ENCODE assay signal across 9 cellular contexts in the genomic region with DNA sequence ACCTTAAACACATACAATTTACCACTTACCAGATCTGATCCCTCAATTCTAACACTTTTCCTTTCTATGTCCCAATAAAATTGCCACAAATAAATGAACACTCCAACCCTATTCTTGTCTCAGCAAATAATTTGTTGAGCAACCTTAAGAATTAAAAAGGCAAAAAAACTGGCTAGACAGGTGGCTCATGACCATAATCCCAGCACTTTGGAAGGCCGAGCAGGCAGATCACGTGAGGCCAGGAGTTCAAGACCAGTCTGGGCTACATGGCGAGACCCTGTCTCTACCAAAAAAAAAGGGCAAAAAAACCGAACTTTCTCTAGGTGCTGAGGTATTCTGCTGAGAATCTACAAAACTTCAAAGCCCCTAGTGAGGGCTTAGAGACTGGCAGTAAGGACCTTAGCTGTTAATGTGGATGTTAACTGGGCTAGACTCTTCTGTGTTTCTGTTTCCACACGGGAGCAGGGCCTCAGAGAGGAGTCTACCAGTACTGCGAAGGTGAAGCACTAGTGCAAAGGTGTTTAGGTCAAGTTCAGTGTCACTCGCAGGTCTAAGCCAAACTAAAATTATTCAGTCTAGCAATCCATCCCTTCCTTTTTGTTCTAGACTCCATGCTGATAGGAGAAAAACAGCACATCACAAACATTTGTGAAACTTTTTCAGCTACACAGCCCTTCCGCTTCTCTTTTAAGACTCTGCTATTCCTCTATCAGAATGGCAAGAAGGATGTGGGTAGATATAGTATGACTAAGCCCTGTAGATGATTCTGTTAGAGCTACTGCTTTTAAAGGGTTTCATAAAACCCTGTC. TPM values are rescaled to one million over a fixed set of nuclear protein-coding genes. Genes with fewer than 3 reads are reported as not detected.
DNase-seq lines count a peak whose midpoint lies in the region; ATAC-seq, FAIRE-seq and TF ChIP-seq lines count a peak whose summit lies in the region.
"Had no signal": no experiment of that assay in that cellular context is flagged by ENCODE, and none has a peak within 500 bp of the region (broad histone marks: within the 10 kb centered on the region; RNA-seq: fewer than 3 reads in every experiment).

No MANE protein-coding gene starts in this region.

- intact Hi-C loops in HepG2 (cut with micrococcal nuclease; ENCODE audit: unreplicated experiment), result no loop called here
- intact Hi-C loops in right lobe of liver (cut with DNase I), result no loop called here
- intact Hi-C loops in uterus (cut with DNase I; ENCODE audit: low total_unique reads), result no loop called here

- no peak for TF ChIP-seq CTCF in HepG2 (CRISPR knock-in tag; IDR thresholded peaks at IDR 0.05)
- TF ChIP-seq CTCF in right lobe of liver (IDR thresholded peaks at IDR 0.05), result no peak
- no peak for TF ChIP-seq CTCF in uterus (IDR thresholded peaks at IDR 0.05)

- peak overlapping the region; percentile 98 for H3K4me3 Mint-ChIP-seq in central memory CD8-positive, alpha-beta T cell

- ATAC-seq in HepG2 (no peak), right lobe of liver (no peak), HG03521 (IDR thresholded peaks at IDR 0.05; ENCODE audit: unreplicated experiment) (peak; percentile 68)
- ATAC-seq in central memory CD8-positive, alpha-beta T cell (replicated peaks; ENCODE audit: extremely low read depth, poor library complexity, severe bottlenecking), result peak; percentile 84
- ATAC-seq in stimulated activated naive CD8-positive, alpha-beta T cell treated with anti-CD3 and anti-CD28 coated beads, Interleukin-15, Interleukin-2, amounts not matched to agents 100 U/mL and 50 U/mL, for 24 hours, result peak; percentile 83

- TF ChIP-seq RAD21 in HepG2 (CRISPR knock-in tag; IDR thresholded peaks at IDR 0.05), result no peak

- peak overlapping the region; percentile 72 for H3K27ac Mint-ChIP-seq in central memory CD8-positive, alpha-beta T cell (ENCODE audit: low read depth)

- peak overlapping the region; percentile 97 for H3K9ac ChIP-seq in HepG2 (ENCODE audit: insufficient read depth, low read depth, low read length)

- H4K20me1 ChIP-seq in HepG2 (ENCODE audit: insufficient read depth, low read length), result peaks cover 37% of the 10 kb centered on the region

- no peak for TF ChIP-seq EP300 in HepG2 (IDR thresholded peaks at IDR 0.05; ENCODE audit: low read depth in 2 of 2, low read length in 2 of 2)
- no peak for TF ChIP-seq EP300 in HepG2 (CRISPR knock-in tag; IDR thresholded peaks at IDR 0.05; ENCODE audit: borderline replicate concordance)

- WGBS in HepG2 (ENCODE audit: low lambda C conversion rate), result 76% methylated on average over 8 of the region's 8 CpGs
- WGBS in right lobe of liver (ENCODE audit: insufficient coverage, low coverage, low lambda C conversion rate, missing lambda C conversion rate), result 52% methylated on average over 7 of the region's 8 CpGs

- H3K27ac ChIP-seq in HepG2 (ENCODE audit: extremely low read length, insufficient read depth, low read length) (no peak overlapping the region), right lobe of liver (no peak overlapping the region), uterus (no peak overlapping the region)

- H2AFZ ChIP-seq in HepG2 (ENCODE audit: low read length), result no peak overlapping the region

- CTCF ChIA-PET in HepG2 (lab: Yijun Ruan, JAX; ENCODE audit: low intra/inter-chr PET ratio, low total read pairs), result no interaction called here

- peak overlapping the region; percentile 98 for H3K4me2 ChIP-seq in HepG2 (ENCODE audit: low read depth, low read length)

- peaks cover 36% of the 10 kb centered on the region for H3K36me3 Mint-ChIP-seq in central memory CD8-positive, alpha-beta T cell (ENCODE audit: insufficient read depth)

- H3K9me3 ChIP-seq in HepG2 (ENCODE audit: low read length) (no peaks in the 10 kb centered on the region), right lobe of liver (no peaks in the 10 kb centered on the region), uterus (no peaks in the 10 kb centered on the region)

- H3K36me3 ChIP-seq in HepG2 (replicated peaks in 1 of 2; ENCODE audit: control insufficient read depth in 1 of 2, insufficient read depth in 2 of 2, low read length in 2 of 2), result peaks cover 10 to 26% of the 10 kb centered on the region in 2 experiments
- peaks cover 0 to 9% (median 0%) of the 10 kb centered on the region in 4 donors for H3K36me3 ChIP-seq in right lobe of liver
- no peaks in the 10 kb centered on the region for H3K36me3 ChIP-seq in uterus
- no peaks in the 10 kb centered on the region; the same call in 1 of the 2 replicates for H3K36me3 ChIP-seq in H7 (replicated peaks; ENCODE audit: control insufficient read depth, insufficient read depth, low read length)

- H3K79me2 ChIP-seq in HepG2 (ENCODE audit: insufficient read depth, low read length), result peaks cover 77% of the 10 kb centered on the region

- peaks cover 42% of the 10 kb centered on the region for H3K4me1 ChIP-seq in HepG2 (ENCODE audit: insufficient read depth, low read length)
- H3K4me1 ChIP-seq in right lobe of liver, result peaks cover 0 to 28% (median 11%) of the 10 kb centered on the region in 4 donors
- peaks cover 0 to 15% of the 10 kb centered on the region in 2 donors for H3K4me1 ChIP-seq in uterus

- H3K4me1 Mint-ChIP-seq in central memory CD8-positive, alpha-beta T cell, result peaks cover 63% of the 10 kb centered on the region

- POLR2A ChIA-PET in HepG2 (lab: Yijun Ruan, JAX), result interaction anchor here (1.5 to 6.6 kb wide), 3 partner anchors 13 to 111 kb away, joined by 5 to 81 read pairs (median 22); a partner anchor contains a TSS

- BruUV-seq in HepG2 (replicated peaks; lab: Mats Ljungman, UMichigan), result no TSS peak

- DNase-seq in HepG2 (ENCODE audit: low spot score), result no peak
- DNase-seq in right lobe of liver, result no peak
- no peak for DNase-seq in central memory CD8-positive, alpha-beta T cell (ENCODE audit: low spot score in 2 of 2)
- DNase-seq in stimulated activated naive CD8-positive, alpha-beta T cell treated with anti-CD3 and anti-CD28 coated beads, Interleukin-15, Interleukin-2, amounts not matched to agents 100 U/mL and 50 U/mL, for 24 hours, result no peak
- DNase-seq in uterus, result no peak
- no peak for DNase-seq in retina
- no peak for DNase-seq in H7

- H3K9me3 Mint-ChIP-seq in central memory CD8-positive, alpha-beta T cell, result no peaks in the 10 kb centered on the region

- H3K4me3 ChIP-seq in HepG2 (replicated peaks in 1 of 3; ENCODE audit: insufficient read depth in 1 of 3, low read depth in 2 of 3, low read length in 3 of 3) (peak overlapping the region; percentile 90 to 95 (median 91); a peak in 3 of 6 replicates), right lobe of liver (no peak overlapping the region), uterus (no peak overlapping the region), H7 (ENCODE audit: insufficient read depth, low read depth, low read length) (no peak overlapping the region)

- no peak for FAIRE-seq in HepG2 (lab: Jason Lieb, UNC)
- FAIRE-seq: G401.6 had no signal

- no peaks in the 10 kb centered on the region; a peak in 1 of 5 replicates for H3K27me3 ChIP-seq in HepG2 (ENCODE audit: control insufficient read depth in 1 of 2, insufficient read depth in 2 of 2, low read length in 2 of 2)
- no peaks in the 10 kb centered on the region for H3K27me3 ChIP-seq in right lobe of liver
- no peaks in the 10 kb centered on the region for H3K27me3 ChIP-seq in uterus
- H3K27me3 ChIP-seq in H7 (ENCODE audit: control insufficient read depth, insufficient read depth, low read length), result no peaks in the 10 kb centered on the region

- H3K27me3 Mint-ChIP-seq in central memory CD8-positive, alpha-beta T cell, result no peaks in the 10 kb centered on the region

- TF ChIP-seq POLR2A in HepG2 (IDR thresholded peaks at IDR 0.05; ENCODE audit: insufficient read depth in 1 of 2, low read depth in 2 of 2, low read length in 2 of 2) (no peak), right lobe of liver (IDR thresholded peaks at IDR 0.05) (no peak), uterus (IDR thresholded peaks at IDR 0.05) (no peak)

- in situ Hi-C loops in HepG2 (cut with HindIII; ENCODE audit: extremely low pct_ligation_motif_present, low pct_unique_long_range_greater_than_20kb), result no loop called here

RNA-seq across cellular contexts. Expression of a gene that starts 2.6 kb away (rescaled TPM):
- 46.8 and 63.4 TPM in 2 replicates for total RNA-seq in HepG2 (2016; rRNA removed; fragmentation: Illumina TruSeq; extraction: Trizol)
- 4.3 and 4.6 TPM in 2 replicates for total RNA-seq in HepG2 (2016; cell fraction: cytosol; rRNA removed; fragmentation: Illumina TruSeq; extraction: Trizol; ENCODE audit: low read depth)
- total RNA-seq in HepG2 (2016; cell fraction: insoluble cytoplasmic fraction; rRNA removed; fragmentation: Illumina TruSeq; extraction: Trizol), result 45.4 and 62.9 TPM in 2 replicates
- 15.5 and 16.7 TPM in 2 replicates for total RNA-seq in HepG2 (2016; cell fraction: membrane; rRNA removed; fragmentation: Illumina TruSeq; extraction: Trizol)
- 27.9 and 28.4 TPM in 2 replicates for total RNA-seq in HepG2 (2016; cell fraction: nucleus; rRNA removed; fragmentation: Illumina TruSeq; extraction: Trizol)
- polyA plus RNA-seq in HepG2 (2011; rRNA removed), result 34.4 and 36.6 TPM in 2 replicates
- 23.0 and 32.0 TPM in 2 replicates for polyA plus RNA-seq in HepG2 (2011; cell fraction: cytosol; rRNA removed)
- 12.1 and 17.5 TPM in 2 replicates for polyA plus RNA-seq in HepG2 (2011; cell fraction: nucleus; rRNA removed)
- polyA plus RNA-seq in HepG2 (2012), result 23.7 and 26.2 TPM in 2 replicates
- polyA plus RNA-seq in HepG2 (2016; cell fraction: cytosol; fragmentation: Illumina TruSeq; extraction: Trizol; ENCODE audit: low read depth), result 2.5 TPM in 2 replicates
- 55.4 and 56.5 TPM in 2 replicates for polyA plus RNA-seq in HepG2 (2016; cell fraction: insoluble cytoplasmic fraction; fragmentation: Illumina TruSeq; extraction: Trizol; ENCODE audit: low read depth)
- polyA plus RNA-seq in HepG2 (2016; cell fraction: membrane; fragmentation: Illumina TruSeq; extraction: Trizol; ENCODE audit: low read depth), result 6.5 and 7.2 TPM in 2 replicates
- 33.3 and 36.2 TPM in 2 replicates for polyA plus RNA-seq in HepG2 (2016; cell fraction: nucleus; fragmentation: Illumina TruSeq; extraction: Trizol; ENCODE audit: insufficient read depth, low read depth)
- polyA minus RNA-seq in HepG2 (2011; rRNA and poly(A)+ RNA removed; ENCODE audit: low replicate concordance), result 24.9 and 38.7 TPM in 2 replicates
- polyA minus RNA-seq in HepG2 (2011; cell fraction: cytosol; rRNA and poly(A)+ RNA removed), result 27.8 and 30.8 TPM in 2 replicates
- polyA minus RNA-seq in HepG2 (2011; cell fraction: nucleus; rRNA and poly(A)+ RNA removed), result 26.4 and 34.6 TPM in 2 replicates
- total RNA-seq in right lobe of liver, result 10 to 100 TPM; 10.3 to 18.2 (median 11.3) TPM
- 10 to 100 TPM; 12.3 to 17.2 (median 12.7) TPM for total RNA-seq in uterus
- 20.4 and 22.0 TPM in 2 replicates for total RNA-seq in H7 (2014; rRNA removed; shearing (Covaris generic))

RNA-seq across cellular contexts. Expression of a gene that starts 2.6 kb away (rescaled TPM):
- total RNA-seq in HepG2 (2016; rRNA removed; fragmentation: Illumina TruSeq; extraction: Trizol) (5.4 and 5.6 TPM in 2 replicates), right lobe of liver (1 to 10 TPM; 1.8 to 3.2 (median 2.0) TPM), uterus (10 to 100 TPM in 2 of 4 donors, 1 to 10 TPM in 2; 2.6 to 14.1 (median 8.5) TPM)
- total RNA-seq in HepG2 (2016; cell fraction: cytosol; rRNA removed; fragmentation: Illumina TruSeq; extraction: Trizol; ENCODE audit: low read depth), result 1.1 and 1.2 TPM in 2 replicates
- 4.7 and 5.2 TPM in 2 replicates for total RNA-seq in HepG2 (2016; cell fraction: insoluble cytoplasmic fraction; rRNA removed; fragmentation: Illumina TruSeq; extraction: Trizol)
- 3.0 TPM in 2 replicates for total RNA-seq in HepG2 (2016; cell fraction: membrane; rRNA removed; fragmentation: Illumina TruSeq; extraction: Trizol)
- total RNA-seq in HepG2 (2016; cell fraction: nucleus; rRNA removed; fragmentation: Illumina TruSeq; extraction: Trizol), result 3.8 and 4.4 TPM in 2 replicates
- 4.6 and 5.3 TPM in 2 replicates for polyA plus RNA-seq in HepG2 (2011; rRNA removed)
- 4.0 and 4.4 TPM in 2 replicates for polyA plus RNA-seq in HepG2 (2011; cell fraction: cytosol; rRNA removed)
- polyA plus RNA-seq in HepG2 (2011; cell fraction: nucleus; rRNA removed), result 6.4 and 7.0 TPM in 2 replicates
- polyA plus RNA-seq in HepG2 (2012), result 3.5 and 3.7 TPM in 2 replicates
- 0.60 and 0.69 TPM in 2 replicates for polyA plus RNA-seq in HepG2 (2016; cell fraction: cytosol; fragmentation: Illumina TruSeq; extraction: Trizol; ENCODE audit: low read depth)
- 5.0 and 5.2 TPM in 2 replicates for polyA plus RNA-seq in HepG2 (2016; cell fraction: insoluble cytoplasmic fraction; fragmentation: Illumina TruSeq; extraction: Trizol; ENCODE audit: low read depth)
- polyA plus RNA-seq in HepG2 (2016; cell fraction: membrane; fragmentation: Illumina TruSeq; extraction: Trizol; ENCODE audit: low read depth), result 1.2 and 1.6 TPM in 2 replicates
- polyA plus RNA-seq in HepG2 (2016; cell fraction: nucleus; fragmentation: Illumina TruSeq; extraction: Trizol; ENCODE audit: insufficient read depth, low read depth), result 5.2 and 5.3 TPM in 2 replicates
- polyA minus RNA-seq in HepG2 (2011; rRNA and poly(A)+ RNA removed; ENCODE audit: low replicate concordance), result 2.1 and 16.1 TPM in 2 replicates
- 4.9 and 5.5 TPM in 2 replicates for polyA minus RNA-seq in HepG2 (2011; cell fraction: cytosol; rRNA and poly(A)+ RNA removed)
- 5.0 and 6.8 TPM in 2 replicates for polyA minus RNA-seq in HepG2 (2011; cell fraction: nucleus; rRNA and poly(A)+ RNA removed)
- total RNA-seq in H7 (2014; rRNA removed; shearing (Covaris generic)), result 6.4 and 6.9 TPM in 2 replicates

RNA-seq across cellular contexts. Expression of a gene that starts 16.3 kb away (rescaled TPM):
- total RNA-seq in HepG2 (2016; rRNA removed; fragmentation: Illumina TruSeq; extraction: Trizol), result 7.4 and 10.1 TPM in 2 replicates
- 1.6 and 1.9 TPM in 2 replicates for total RNA-seq in HepG2 (2016; cell fraction: cytosol; rRNA removed; fragmentation: Illumina TruSeq; extraction: Trizol; ENCODE audit: low read depth)
- 7.6 and 10.2 TPM in 2 replicates for total RNA-seq in HepG2 (2016; cell fraction: insoluble cytoplasmic fraction; rRNA removed; fragmentation: Illumina TruSeq; extraction: Trizol)
- total RNA-seq in HepG2 (2016; cell fraction: membrane; rRNA removed; fragmentation: Illumina TruSeq; extraction: Trizol), result 5.4 and 6.1 TPM in 2 replicates
- 7.0 and 8.3 TPM in 2 replicates for total RNA-seq in HepG2 (2016; cell fraction: nucleus; rRNA removed; fragmentation: Illumina TruSeq; extraction: Trizol)
- 31.3 and 49.2 TPM in 2 replicates for polyA plus RNA-seq in HepG2 (2011; rRNA removed)
- 33.5 and 37.7 TPM in 2 replicates for polyA plus RNA-seq in HepG2 (2011; cell fraction: cytosol; rRNA removed)
- polyA plus RNA-seq in HepG2 (2011; cell fraction: nucleus; rRNA removed), result 96.7 and 99.2 TPM in 2 replicates
- polyA plus RNA-seq in HepG2 (2012), result 15.6 and 27.0 TPM in 2 replicates
- 1.5 TPM in 2 replicates for polyA plus RNA-seq in HepG2 (2016; cell fraction: cytosol; fragmentation: Illumina TruSeq; extraction: Trizol; ENCODE audit: low read depth)
- polyA plus RNA-seq in HepG2 (2016; cell fraction: insoluble cytoplasmic fraction; fragmentation: Illumina TruSeq; extraction: Trizol; ENCODE audit: low read depth), result 10.0 and 11.9 TPM in 2 replicates
- 5.0 and 5.4 TPM in 2 replicates for polyA plus RNA-seq in HepG2 (2016; cell fraction: membrane; fragmentation: Illumina TruSeq; extraction: Trizol; ENCODE audit: low read depth)
- 19.6 and 21.4 TPM in 2 replicates for polyA plus RNA-seq in HepG2 (2016; cell fraction: nucleus; fragmentation: Illumina TruSeq; extraction: Trizol; ENCODE audit: insufficient read depth, low read depth)
- 1.3 and 64.0 TPM in 2 replicates for polyA minus RNA-seq in HepG2 (2011; rRNA and poly(A)+ RNA removed; ENCODE audit: low replicate concordance)
- polyA minus RNA-seq in HepG2 (2011; cell fraction: cytosol; rRNA and poly(A)+ RNA removed), result 19.8 and 26.7 TPM in 2 replicates
- 14.9 and 19.3 TPM in 2 replicates for polyA minus RNA-seq in HepG2 (2011; cell fraction: nucleus; rRNA and poly(A)+ RNA removed)
- 1 to 10 TPM; 3.9 to 6.1 (median 4.9) TPM for total RNA-seq in right lobe of liver
- total RNA-seq in uterus, result 10 to 100 TPM in 2 of 4 donors, 1 to 10 TPM in 2; 3.6 to 13.1 (median 8.2) TPM
- total RNA-seq in H7 (2014; rRNA removed; shearing (Covaris generic)), result 10.2 and 11.0 TPM in 2 replicates

RNA-seq across cellular contexts. Expression of a gene that starts 47.5 kb away (rescaled TPM):
- 75.4 and 149 TPM in 2 replicates for total RNA-seq in HepG2 (2016; rRNA removed; fragmentation: Illumina TruSeq; extraction: Trizol)
- 59.4 and 65.6 TPM in 2 replicates for total RNA-seq in HepG2 (2016; cell fraction: cytosol; rRNA removed; fragmentation: Illumina TruSeq; extraction: Trizol; ENCODE audit: low read depth)
- total RNA-seq in HepG2 (2016; cell fraction: insoluble cytoplasmic fraction; rRNA removed; fragmentation: Illumina TruSeq; extraction: Trizol), result 69.3 and 161 TPM in 2 replicates
- total RNA-seq in HepG2 (2016; cell fraction: membrane; rRNA removed; fragmentation: Illumina TruSeq; extraction: Trizol), result 57.6 and 58.7 TPM in 2 replicates
- total RNA-seq in HepG2 (2016; cell fraction: nucleus; rRNA removed; fragmentation: Illumina TruSeq; extraction: Trizol), result 105 and 136 TPM in 2 replicates
- 96.7 and 116 TPM in 2 replicates for polyA plus RNA-seq in HepG2 (2011; rRNA removed)
- 133 and 142 TPM in 2 replicates for polyA plus RNA-seq in HepG2 (2011; cell fraction: cytosol; rRNA removed)
- 122 and 134 TPM in 2 replicates for polyA plus RNA-seq in HepG2 (2011; cell fraction: nucleus; rRNA removed)
- 104 and 147 TPM in 2 replicates for polyA plus RNA-seq in HepG2 (2012)
- 51.1 and 51.9 TPM in 2 replicates for polyA plus RNA-seq in HepG2 (2016; cell fraction: cytosol; fragmentation: Illumina TruSeq; extraction: Trizol; ENCODE audit: low read depth)
- polyA plus RNA-seq in HepG2 (2016; cell fraction: insoluble cytoplasmic fraction; fragmentation: Illumina TruSeq; extraction: Trizol; ENCODE audit: low read depth), result 80.6 and 85.9 TPM in 2 replicates
- 52.8 and 53.4 TPM in 2 replicates for polyA plus RNA-seq in HepG2 (2016; cell fraction: membrane; fragmentation: Illumina TruSeq; extraction: Trizol; ENCODE audit: low read depth)
- polyA plus RNA-seq in HepG2 (2016; cell fraction: nucleus; fragmentation: Illumina TruSeq; extraction: Trizol; ENCODE audit: insufficient read depth, low read depth), result 240 and 250 TPM in 2 replicates
- polyA minus RNA-seq in HepG2 (2011; rRNA and poly(A)+ RNA removed; ENCODE audit: low replicate concordance), result 19.0 and 51.1 TPM in 2 replicates
- 40.1 and 44.2 TPM in 2 replicates for polyA minus RNA-seq in HepG2 (2011; cell fraction: cytosol; rRNA and poly(A)+ RNA removed)
- 48.9 and 52.6 TPM in 2 replicates for polyA minus RNA-seq in HepG2 (2011; cell fraction: nucleus; rRNA and poly(A)+ RNA removed)
- 10 to 100 TPM; 55.0 to 76.1 (median 60.1) TPM for total RNA-seq in right lobe of liver
- total RNA-seq in uterus, result 10 to 100 TPM; 37.7 to 74.9 (median 40.1) TPM
- total RNA-seq in H7 (2014; rRNA removed; shearing (Covaris generic)), result 38.5 and 46.5 TPM in 2 replicates

RNA-seq across cellular contexts. Expression of a gene that starts 52.3 kb away (rescaled TPM):
- total RNA-seq in HepG2 (2016; rRNA removed; fragmentation: Illumina TruSeq; extraction: Trizol) (101 and 103 TPM in 2 replicates), right lobe of liver (10 to 100 TPM; 17.5 to 38.8 (median 26.7) TPM), uterus (10 to 100 TPM in 3 of 4 donors, 1 to 10 TPM in 1; 6.9 to 25.0 (median 21.8) TPM)
- total RNA-seq in HepG2 (2016; cell fraction: cytosol; rRNA removed; fragmentation: Illumina TruSeq; extraction: Trizol; ENCODE audit: low read depth), result 30.5 and 31.5 TPM in 2 replicates
- 108 TPM in 2 replicates for total RNA-seq in HepG2 (2016; cell fraction: insoluble cytoplasmic fraction; rRNA removed; fragmentation: Illumina TruSeq; extraction: Trizol)
- total RNA-seq in HepG2 (2016; cell fraction: membrane; rRNA removed; fragmentation: Illumina TruSeq; extraction: Trizol), result 45.6 and 53.1 TPM in 2 replicates
- total RNA-seq in HepG2 (2016; cell fraction: nucleus; rRNA removed; fragmentation: Illumina TruSeq; extraction: Trizol), result 51.5 and 65.6 TPM in 2 replicates
- 60.1 and 73.4 TPM in 2 replicates for polyA plus RNA-seq in HepG2 (2011; rRNA removed)
- 53.2 and 73.4 TPM in 2 replicates for polyA plus RNA-seq in HepG2 (2011; cell fraction: cytosol; rRNA removed)
- polyA plus RNA-seq in HepG2 (2011; cell fraction: nucleus; rRNA removed), result 110 and 129 TPM in 2 replicates
- 55.6 and 63.4 TPM in 2 replicates for polyA plus RNA-seq in HepG2 (2012)
- 27.3 and 27.6 TPM in 2 replicates for polyA plus RNA-seq in HepG2 (2016; cell fraction: cytosol; fragmentation: Illumina TruSeq; extraction: Trizol; ENCODE audit: low read depth)
- 106 and 109 TPM in 2 replicates for polyA plus RNA-seq in HepG2 (2016; cell fraction: insoluble cytoplasmic fraction; fragmentation: Illumina TruSeq; extraction: Trizol; ENCODE audit: low read depth)
- polyA plus RNA-seq in HepG2 (2016; cell fraction: membrane; fragmentation: Illumina TruSeq; extraction: Trizol; ENCODE audit: low read depth), result 28.9 and 33.4 TPM in 2 replicates
- 144 and 151 TPM in 2 replicates for polyA plus RNA-seq in HepG2 (2016; cell fraction: nucleus; fragmentation: Illumina TruSeq; extraction: Trizol; ENCODE audit: insufficient read depth, low read depth)
- polyA minus RNA-seq in HepG2 (2011; rRNA and poly(A)+ RNA removed; ENCODE audit: low replicate concordance), result 24.1 and 25.5 TPM in 2 replicates
- polyA minus RNA-seq in HepG2 (2011; cell fraction: cytosol; rRNA and poly(A)+ RNA removed), result 15.4 and 25.9 TPM in 2 replicates
- 23.0 and 28.2 TPM in 2 replicates for polyA minus RNA-seq in HepG2 (2011; cell fraction: nucleus; rRNA and poly(A)+ RNA removed)
- 140 and 147 TPM in 2 replicates for total RNA-seq in H7 (2014; rRNA removed; shearing (Covaris generic))

Comparison
In these comparisons a context has a peak if more than half of its experiments do, and no peak if none do; other contexts are left out.
1. H3K4me3 ChIP-seq: peak in HepG2 (3 of 3); none in right lobe of liver (0 of 3), uterus (0 of 2) and H7 (single experiment).
2. ATAC-seq: peak in HG03521 (single experiment), central memory CD8-positive, alpha-beta T cell (single experiment) and stimulated activated naive CD8-positive, alpha-beta T cell treated with anti-CD3 and anti-CD28 coated beads, Interleukin-15, Interleukin-2, amounts not matched to agents 100 U/mL and 50 U/mL, for 24 hours (single experiment); none in HepG2 (single experiment) and right lobe of liver (0 of 4).